ENCODE assay signal across 21 cellular contexts in genomic region chr6:56984374-56984773, GRCh38. TPM values are rescaled to one million over a fixed set of nuclear protein-coding genes. Genes with fewer than 3 reads are reported as not detected.
A peak's percentile ranks its signal among the peaks of the same experiment; 100 is the strongest.
DNase-seq lines count a peak whose midpoint lies in the region; ATAC-seq, FAIRE-seq and TF ChIP-seq lines count a peak whose summit lies in the region.
"Had no signal": no experiment of that assay in that cellular context is flagged by ENCODE, and none has a peak within 500 bp of the region (broad histone marks: within the 10 kb centered on the region; RNA-seq: fewer than 3 reads in every experiment).

No MANE protein-coding gene starts in this region.

- H3K4me1 ChIP-seq in body of pancreas (no peaks in the 10 kb centered on the region), lower lobe of right lung (no peaks in the 10 kb centered on the region)
- H3K4me1 ChIP-seq: Caco-2, gastrocnemius medialis, upper lobe of left lung had no signal

- DNase-seq in AG09319 (ENCODE audit: extremely low read depth, low read depth) (peak; percentile 40), Kasumi-1 (lab: John Stamatoyannopoulos, UW) (peak; percentile 37 to 54), SKM-1 (lab: John Stamatoyannopoulos, UW; ENCODE audit: unreplicated experiment) (peak; percentile 68), fibroblast of peridontal ligament (ENCODE audit: extremely low read depth) (peak; percentile 80), body of pancreas (no peak), lower lobe of right lung (no peak), GM19239 (ENCODE audit: insufficient read length, low spot score) (no peak)
- DNase-seq: activated CD8-positive, alpha-beta memory T cell treated with anti-CD3 and anti-CD28 coated beads, Interleukin-2, amount 50 U/mL, for 4 hours; activated naive CD4-positive, alpha-beta T cell treated with Interleukin-2 at 50 U/mL for 16 hours; Caco-2; gastrocnemius medialis; GDM1; natural killer cell; NCI-H1930; NCI-H748 treated with DMSO at 0.1 percent for 48 hours; posterior cingulate gyrus; stimulated activated naive CD4-positive, alpha-beta T cell treated with Interleukin-2 at 50 U/mL for 16 hours; upper lobe of left lung had no signal

- TF ChIP-seq CTCF in AG09319 (IDR thresholded peaks at IDR 0.05; ENCODE audit: low read depth, low read length) (no peak), body of pancreas (IDR thresholded peaks at IDR 0.05) (no peak), lower lobe of right lung (IDR thresholded peaks at IDR 0.05) (no peak)

- no peaks in the 10 kb centered on the region for H3K36me3 ChIP-seq in body of pancreas (replicated peaks in 1 of 2; ENCODE audit: insufficient read depth in 1 of 2, low read depth in 2 of 2)
- no peaks in the 10 kb centered on the region for H3K36me3 ChIP-seq in lower lobe of right lung
- H3K36me3 ChIP-seq: cardiac muscle cell, gastrocnemius medialis, upper lobe of left lung had no signal

- H3K27ac ChIP-seq in body of pancreas (no peak overlapping the region), lower lobe of right lung (no peak overlapping the region)
- H3K27ac ChIP-seq: cardiac muscle cell, gastrocnemius medialis, upper lobe of left lung had no signal

- ATAC-seq in body of pancreas (no peak), HG02623 (IDR thresholded peaks at IDR 0.05; ENCODE audit: unreplicated experiment) (no peak), lower lobe of right lung (no peak)
- ATAC-seq: gastrocnemius medialis, natural killer cell had no signal

- no peaks in the 10 kb centered on the region for H3K9me3 ChIP-seq in body of pancreas
- no peaks in the 10 kb centered on the region for H3K9me3 ChIP-seq in lower lobe of right lung
- H3K9me3 ChIP-seq: Caco-2, gastrocnemius medialis, upper lobe of left lung had no signal

- FAIRE-seq in GM19239 (lab: Jason Lieb, UNC), result no peak

- no peak overlapping the region for H3K4me3 ChIP-seq in body of pancreas
- H3K4me3 ChIP-seq in lower lobe of right lung, result no peak overlapping the region
- H3K4me3 ChIP-seq: cardiac muscle cell, gastrocnemius medialis, lung, upper lobe of left lung had no signal

- 60 to 81% methylated on average over 4 of the region's 4 CpGs for WGBS in body of pancreas, 2 donors

- no peak for TF ChIP-seq POLR2A in body of pancreas (IDR thresholded peaks at IDR 0.05)

- H3K27me3 ChIP-seq in body of pancreas (no peaks in the 10 kb centered on the region), lower lobe of right lung (ENCODE audit: low read depth) (no peaks in the 10 kb centered on the region)
- H3K27me3 ChIP-seq: cardiac muscle cell, gastrocnemius medialis, upper lobe of left lung had no signal

- intact Hi-C loops in body of pancreas (cut with DNase I) (no loop called here), lower lobe of right lung (cut with DNase I) (no loop called here)

RNA-seq across cellular contexts. Expression of gene BEND6, which starts 29.5 kb away (rescaled TPM):
- total RNA-seq in body of pancreas (under 1 TPM in 1 of 2 donors, not detected in 1; 0.26 TPM), lower lobe of right lung (0.32 TPM)
- total RNA-seq: Caco-2, natural killer cell had no signal

Comparison
In these comparisons a context has a peak if more than half of its experiments do, and no peak if none do; other contexts are left out.
1. DNase-seq: peak in AG09319 (single experiment), Kasumi-1 (2 of 2), SKM-1 (single experiment) and fibroblast of peridontal ligament (single experiment); none in body of pancreas (0 of 4), lower lobe of right lung (single experiment) and GM19239 (single experiment).